In genomic region chr19:344625-345319, GRCh38 we compare ENCODE assay signal across 8 cellular contexts. TPM values are rescaled to one million over a fixed set of nuclear protein-coding genes. Genes with fewer than 3 reads are reported as not detected.
DNase-seq lines count a peak whose midpoint lies in the region; ATAC-seq and TF ChIP-seq lines count a peak whose summit lies in the region.

MIER2 (minus strand) TSS chr19:344796; CDS start chr19:344782, 14 bp downstream.

- H3K9me3 ChIP-seq in HUES48 (ENCODE audit: control insufficient read depth, insufficient read depth, low read length) = no peaks in the 10 kb centered on the region

- peak within 1 kb of the TSS; percentile 74 for H3K27ac Mint-ChIP-seq in activated T-helper 2 cell treated with anti-CD3 and anti-CD28 coated beads, Interferon-gamma antibody, Interleukin-2, Interleukin-4, amounts not matched to agents 10 μg/mL and 5 μg/mL and 100 μg/mL, durations not matched to agents 14 hours and 24 hours and 36 hours
- H3K27ac Mint-ChIP-seq in natural killer cell = peak within 1 kb of the TSS; percentile 78 to 84
- H3K27ac Mint-ChIP-seq in stimulated activated naive B cell treated with anti-CD40 and anti-IgM and Interleukin-4, amounts not matched to agents 10 μg/mL and 1 μg/mL and 100 μg/mL, for 72 hours = peak within 1 kb of the TSS; percentile 88

- peak within 1 kb of the TSS; percentile 82 for H3K4me3 Mint-ChIP-seq in activated T-helper 2 cell treated with anti-CD3 and anti-CD28 coated beads, Interferon-gamma antibody, Interleukin-2, Interleukin-4, amounts not matched to agents 10 μg/mL and 5 μg/mL and 100 μg/mL, durations not matched to agents 14 hours and 24 hours and 36 hours (ENCODE audit: low read depth)
- H3K4me3 Mint-ChIP-seq in natural killer cell = peak within 1 kb of the TSS; percentile 89
- peak within 1 kb of the TSS; percentile 80 to 84 for H3K4me3 Mint-ChIP-seq in stimulated activated naive B cell treated with anti-CD40 and anti-IgM and Interleukin-4, amounts not matched to agents 10 μg/mL and 1 μg/mL and 100 μg/mL, for 72 hours

- H3K4me3 ChIP-seq in HUES48 (ENCODE audit: low read depth, low read length) (peak within 1 kb of the TSS; percentile 70), fibroblast of pulmonary artery (replicated peaks; ENCODE audit: low read depth, low read length) (peak within 1 kb of the TSS; percentile 62)

- peak; percentile 67 for ATAC-seq in GM19438 (IDR thresholded peaks at IDR 0.05; ENCODE audit: low read depth, unreplicated experiment)
- ATAC-seq in natural killer cell = peak; percentile 94 to 97 (median 97)
- peak; percentile 95 to 97 for ATAC-seq in stimulated activated naive B cell treated with anti-CD40 and anti-IgM and Interleukin-4, amounts not matched to agents 10 μg/mL and 1 μg/mL and 100 μg/mL, for 72 hours (replicated peaks)

- peaks cover 38% of the 10 kb centered on the region for H3K4me1 Mint-ChIP-seq in activated T-helper 2 cell treated with anti-CD3 and anti-CD28 coated beads, Interferon-gamma antibody, Interleukin-2, Interleukin-4, amounts not matched to agents 10 μg/mL and 5 μg/mL and 100 μg/mL, durations not matched to agents 14 hours and 24 hours and 36 hours (ENCODE audit: low read depth)
- peaks cover 42 to 44% of the 10 kb centered on the region in 2 donors for H3K4me1 Mint-ChIP-seq in natural killer cell
- peaks cover 35 to 53% of the 10 kb centered on the region in 2 donors for H3K4me1 Mint-ChIP-seq in stimulated activated naive B cell treated with anti-CD40 and anti-IgM and Interleukin-4, amounts not matched to agents 10 μg/mL and 1 μg/mL and 100 μg/mL, for 72 hours

- intact Hi-C loops in activated T-helper 2 cell treated with anti-CD3 and anti-CD28 coated beads, Interferon-gamma antibody, Interleukin-2, Interleukin-4, amounts not matched to agents 10 μg/mL and 5 μg/mL and 100 μg/mL, durations not matched to agents 14 hours and 24 hours and 36 hours (cut with micrococcal nuclease) = loop anchor here (2.0 kb wide), 1 partner anchor 162 kb away; the partner anchor contains the start of gene TPGS1
- intact Hi-C loops in natural killer cell (cut with micrococcal nuclease) = no loop called here

- H3K9me3 Mint-ChIP-seq in activated T-helper 2 cell treated with anti-CD3 and anti-CD28 coated beads, Interferon-gamma antibody, Interleukin-2, Interleukin-4, amounts not matched to agents 10 μg/mL and 5 μg/mL and 100 μg/mL, durations not matched to agents 14 hours and 24 hours and 36 hours = peaks cover 8% of the 10 kb centered on the region
- H3K9me3 Mint-ChIP-seq in natural killer cell = no peaks in the 10 kb centered on the region
- H3K9me3 Mint-ChIP-seq in stimulated activated naive B cell treated with anti-CD40 and anti-IgM and Interleukin-4, amounts not matched to agents 10 μg/mL and 1 μg/mL and 100 μg/mL, for 72 hours = peaks cover 0 to 9% of the 10 kb centered on the region in 2 donors

- peaks cover 34% of the 10 kb centered on the region for H3K36me3 ChIP-seq in HUES48 (ENCODE audit: control insufficient read depth, insufficient read depth, low read length)

- H3K27ac ChIP-seq in C4-2B = peak within 1 kb of the TSS; percentile 75
- H3K27ac ChIP-seq in HUES48 (ENCODE audit: low read depth, low read length) = peak within 1 kb of the TSS; percentile 47

- TF ChIP-seq CTCF in C4-2B (conservative IDR thresholded peaks at IDR 0.05) (no peak), fibroblast of pulmonary artery (IDR thresholded peaks at IDR 0.05; ENCODE audit: low read length, missing control alignments) (no peak), natural killer cell (IDR thresholded peaks at IDR 0.05) (no peak)

- peaks cover 15% of the 10 kb centered on the region; the same call in 1 of the 2 replicates for H3K4me1 ChIP-seq in HUES48 (ENCODE audit: control insufficient read depth, insufficient read depth, low read length)

- peaks cover 9% of the 10 kb centered on the region for H3K27me3 Mint-ChIP-seq in activated T-helper 2 cell treated with anti-CD3 and anti-CD28 coated beads, Interferon-gamma antibody, Interleukin-2, Interleukin-4, amounts not matched to agents 10 μg/mL and 5 μg/mL and 100 μg/mL, durations not matched to agents 14 hours and 24 hours and 36 hours (ENCODE audit: low read depth)
- no peaks in the 10 kb centered on the region for H3K27me3 Mint-ChIP-seq in natural killer cell (ENCODE audit: low read depth in 2 of 2)
- peaks cover 7 to 16% of the 10 kb centered on the region in 2 donors for H3K27me3 Mint-ChIP-seq in stimulated activated naive B cell treated with anti-CD40 and anti-IgM and Interleukin-4, amounts not matched to agents 10 μg/mL and 1 μg/mL and 100 μg/mL, for 72 hours

- peaks cover 9% of the 10 kb centered on the region for H3K27me3 ChIP-seq in HUES48 (ENCODE audit: control insufficient read depth, insufficient read depth, low read length)

- peak within 1 kb of the TSS; percentile 61 for H3K9ac ChIP-seq in HUES48 (ENCODE audit: low read depth, low read length)

- DNase-seq in RPMI8226 (peak; percentile 31), fibroblast of pulmonary artery (ENCODE audit: low read depth) (peak; percentile 79), natural killer cell (peak; percentile 97)
- DNase-seq in activated T-helper 2 cell treated with anti-CD3 and anti-CD28 coated beads, Interferon-gamma antibody, Interleukin-2, Interleukin-4, amounts not matched to agents 10 μg/mL and 5 μg/mL and 100 μg/mL, durations not matched to agents 14 hours and 24 hours and 36 hours (ENCODE audit: low spot score) = peak; percentile 90
- peak; percentile 83 for DNase-seq in stimulated activated naive B cell treated with anti-CD40 and anti-IgM and Interleukin-4, amounts not matched to agents 10 μg/mL and 1 μg/mL and 100 μg/mL, for 72 hours

- peaks cover 26% of the 10 kb centered on the region for H3K36me3 Mint-ChIP-seq in activated T-helper 2 cell treated with anti-CD3 and anti-CD28 coated beads, Interferon-gamma antibody, Interleukin-2, Interleukin-4, amounts not matched to agents 10 μg/mL and 5 μg/mL and 100 μg/mL, durations not matched to agents 14 hours and 24 hours and 36 hours (ENCODE audit: low read depth)
- no peaks in the 10 kb centered on the region for H3K36me3 Mint-ChIP-seq in natural killer cell
- H3K36me3 Mint-ChIP-seq in stimulated activated naive B cell treated with anti-CD40 and anti-IgM and Interleukin-4, amounts not matched to agents 10 μg/mL and 1 μg/mL and 100 μg/mL, for 72 hours = peaks cover 1 to 21% of the 10 kb centered on the region in 2 donors

RNA-seq across cellular contexts. Expression of gene MIER2, which starts in this region (rescaled TPM):
- 29.2 and 30.5 TPM in 2 replicates for total RNA-seq in activated T-helper 2 cell treated with anti-CD3 and anti-CD28 coated beads, Interferon-gamma antibody, Interleukin-2, Interleukin-4, amounts not matched to agents 10 μg/mL and 5 μg/mL and 100 μg/mL, durations not matched to agents 14 hours and 24 hours and 36 hours
- 10 to 100 TPM; 14.8 to 17.7 (median 15.4) TPM for total RNA-seq in natural killer cell

Comparison
In these comparisons a context has a peak if more than half of its experiments do, and no peak if none do; other contexts are left out.
1. Peak in every context shown above with its lines: DNase-seq, ATAC-seq, H3K4me3 ChIP-seq and H3K27ac ChIP-seq.
2. DNase-seq: peak in every context shown above with its lines; median percentile 97 in natural killer cell; 90 in activated T-helper 2 cell treated with anti-CD3 and anti-CD28 coated beads, Interferon-gamma antibody, Interleukin-2, Interleukin-4, amounts not matched to agents 10 μg/mL and 5 μg/mL and 100 μg/mL, durations not matched to agents 14 hours and 24 hours and 36 hours; 83 in stimulated activated naive B cell treated with anti-CD40 and anti-IgM and Interleukin-4, amounts not matched to agents 10 μg/mL and 1 μg/mL and 100 μg/mL, for 72 hours; 79 in fibroblast of pulmonary artery; 31 in RPMI8226.